ENCODE assay signal across 31 cellular contexts in genomic region chr4:7559741-7560376, GRCh38.
DNase-seq lines count a peak whose midpoint lies in the region; ATAC-seq and TF ChIP-seq lines count a peak whose summit lies in the region.
"Had no signal": no experiment of that assay in that cellular context is flagged by ENCODE, and none has a peak within 500 bp of the region (broad histone marks: within the 10 kb centered on the region; RNA-seq: fewer than 3 reads in every experiment).

No MANE protein-coding gene starts in this region.

- H4K12ac ChIP-seq in trophoblast cell (ENCODE audit: low read depth, low read length), result no peak overlapping the region

- no CpG with 5 or more reads among the region's 16 CpGs for WGBS in trophoblast cell (ENCODE audit: extremely low coverage, insufficient coverage, insufficient read length)

- no peak overlapping the region for H2AK5ac ChIP-seq in trophoblast cell (ENCODE audit: low read length)

- no peak overlapping the region for H3K23ac ChIP-seq in trophoblast cell (ENCODE audit: low read length)

- DNase-seq in DMS153 treated with DMSO at 0.1 percent for 48 hours (lab: John Stamatoyannopoulos, UW; ENCODE audit: unreplicated experiment) (peak; percentile 7), NCI-H146 (lab: John Stamatoyannopoulos, UW) (peak; percentile 43), NCI-H748 treated with DMSO at 0.1 percent for 48 hours (lab: John Stamatoyannopoulos, UW) (peak; percentile 65), T-cell (no peak), activated gamma-delta T cell treated with Interleukin-2 at 50 U/mL for 16 hours (no peak), trophoblast cell (no peak)
- DNase-seq: ACHN; activated CD4-positive, alpha-beta memory T cell treated with anti-CD3 and anti-CD28 coated beads for 36 hours; activated CD4-positive, CD25-positive, alpha-beta regulatory T cell treated with anti-CD3 and anti-CD28 coated beads, Interleukin-2, amount 50 U/mL, for 72 hours; activated CD8-positive, alpha-beta memory T cell treated with anti-CD3 and anti-CD28 coated beads, Interleukin-2, amount 50 U/mL, for 48 hours; BE2C; colonic mucosa; DMS79; effector memory CD4-positive, alpha-beta T cell; GDM1; glutamatergic neuron; KBM-7; kidney; MG63; mucosa of descending colon; NCI-H1694 treated with DMSO at 0.1 percent for 48 hours; NCI-H524 treated with DMSO at 0.1 percent for 48 hours; SJCRH30; stimulated activated CD4-positive, alpha-beta T cell treated with anti-CD3 and anti-CD28 coated beads, Interleukin-2, amount 100 ng/mL, for 24 hours; T-helper 1 cell had no signal

- no peak overlapping the region for H3K4ac ChIP-seq in trophoblast cell (ENCODE audit: low read depth, low read length)

- no peak for TF ChIP-seq CTCF in neural cell (IDR thresholded peaks at IDR 0.05; ENCODE audit: poor library complexity, severe bottlenecking)

- H3K79me2 ChIP-seq in neural cell (replicated peaks; ENCODE audit: insufficient read depth, low read length) (no peaks in the 10 kb centered on the region), trophoblast cell (ENCODE audit: control insufficient read depth, insufficient read depth, low read length, poor library complexity) (no peaks in the 10 kb centered on the region)

- H2BK5ac ChIP-seq in trophoblast cell (ENCODE audit: low read depth, low read length, poor library complexity), result no peak overlapping the region

- H4K91ac ChIP-seq in trophoblast cell (ENCODE audit: low read depth, low read length), result no peak overlapping the region

- H3K27ac ChIP-seq in neural cell (ENCODE audit: low read length) (no peak overlapping the region), trophoblast cell (ENCODE audit: low read depth, low read length) (no peak overlapping the region)
- H3K27ac ChIP-seq: colonic mucosa, SJCRH30, tibial nerve had no signal

- CTCF ChIA-PET in T-cell (lab: Charles Lee), result no interaction called here

- H3K27me3 ChIP-seq in neural cell (ENCODE audit: insufficient read depth, low read depth, low read length) (no peaks in the 10 kb centered on the region), trophoblast cell (ENCODE audit: insufficient read depth, low read length) (no peaks in the 10 kb centered on the region)
- H3K27me3 ChIP-seq: BE2C, colonic mucosa, MG63, SJCRH30, tibial nerve had no signal

- H3K36me3 ChIP-seq in neural cell (ENCODE audit: insufficient read depth, low read length) (no peaks in the 10 kb centered on the region), trophoblast cell (ENCODE audit: control insufficient read depth in 1 of 2, insufficient read depth in 2 of 2, low read length in 2 of 2) (no peaks in the 10 kb centered on the region)
- H3K36me3 ChIP-seq: BE2C, colonic mucosa, HAP-1, MG63, SJCRH30, tibial nerve had no signal

- H3K4me3 Mint-ChIP-seq in T-cell, result no peak overlapping the region
- H3K4me3 Mint-ChIP-seq: activated CD4-positive, alpha-beta memory T cell treated with anti-CD3 and anti-CD28 coated beads for 36 hours; nephron had no signal

- no peaks in the 10 kb centered on the region for H3K4me1 Mint-ChIP-seq in T-cell
- H3K4me1 Mint-ChIP-seq: nephron had no signal

- no peak overlapping the region for H3K4me3 ChIP-seq in neural cell (ENCODE audit: low read length)
- no peak overlapping the region for H3K4me3 ChIP-seq in trophoblast cell (ENCODE audit: low read depth, low read length)
- H3K4me3 ChIP-seq: colonic mucosa, HAP-1, lung, MG63, mucosa of descending colon, SJCRH30, tibial nerve had no signal

- H4K8ac ChIP-seq in trophoblast cell (ENCODE audit: low read depth, low read length), result no peak overlapping the region

- H3K36me3 Mint-ChIP-seq in T-cell, result no peaks in the 10 kb centered on the region
- H3K36me3 Mint-ChIP-seq: activated CD4-positive, alpha-beta memory T cell treated with anti-CD3 and anti-CD28 coated beads for 36 hours had no signal

- H3K9me3 ChIP-seq in neural cell (ENCODE audit: low read length) (no peaks in the 10 kb centered on the region), trophoblast cell (ENCODE audit: insufficient read depth, low read depth, low read length) (peaks cover 30% of the 10 kb centered on the region)
- H3K9me3 ChIP-seq: BE2C, colonic mucosa, HAP-1, MG63, mucosa of descending colon, SJCRH30 had no signal

- no peak for TF ChIP-seq EP300 in neural cell (conservative IDR thresholded peaks at IDR 0.05; ENCODE audit: poor library complexity, severe bottlenecking)

- H3K27ac Mint-ChIP-seq in T-cell, result no peak overlapping the region
- H3K27ac Mint-ChIP-seq: activated CD4-positive, alpha-beta memory T cell treated with anti-CD3 and anti-CD28 coated beads for 36 hours; activated naive CD4-positive, alpha-beta T cell treated with anti-CD3 and anti-CD28 coated beads, Interleukin-2, amount 50 U/mL, for 72 hours; nephron had no signal

- H3K14ac ChIP-seq in trophoblast cell (ENCODE audit: low read length), result no peak overlapping the region

- H2BK12ac ChIP-seq in trophoblast cell (ENCODE audit: low read length), result no peak overlapping the region

- ATAC-seq in T-cell (replicated peaks in 1 of 4), result no peak
- ATAC-seq: activated naive CD4-positive, alpha-beta T cell treated with anti-CD3 and anti-CD28 coated beads, Interleukin-2, amount 50 U/mL, for 72 hours; mucosa of descending colon had no signal

- no peaks in the 10 kb centered on the region for H3K9me2 ChIP-seq in neural cell (ENCODE audit: insufficient read depth, low read length)

- H4K20me1 ChIP-seq in neural cell (ENCODE audit: insufficient read depth), result no peaks in the 10 kb centered on the region

- no peaks in the 10 kb centered on the region for H3K79me1 ChIP-seq in trophoblast cell (ENCODE audit: low read length)

- TF ChIP-seq RAD21 in neural cell (conservative IDR thresholded peaks at IDR 0.05), result no peak

- H3K4me2 ChIP-seq in neural cell (ENCODE audit: low read length) (no peak overlapping the region), trophoblast cell (ENCODE audit: low read length) (no peak overlapping the region)

- H3K27me3 Mint-ChIP-seq in T-cell, result no peaks in the 10 kb centered on the region
- H3K27me3 Mint-ChIP-seq: activated CD4-positive, alpha-beta memory T cell treated with anti-CD3 and anti-CD28 coated beads for 36 hours had no signal

- peaks cover 11 to 16% (median 14%) of the 10 kb centered on the region in 3 donors for H3K9me3 Mint-ChIP-seq in T-cell

- no peaks in the 10 kb centered on the region for H3F3A ChIP-seq in neural cell (ENCODE audit: insufficient read depth, low read length, poor library complexity, severe bottlenecking)

- no peak overlapping the region for H3K18ac ChIP-seq in trophoblast cell (ENCODE audit: low read length)

- POLR2A ChIA-PET in T-cell (lab: Charles Lee), result no interaction called here

- no peak overlapping the region for H2AFZ ChIP-seq in neural cell (ENCODE audit: low read depth, low read length)
- H2AFZ ChIP-seq in trophoblast cell (ENCODE audit: insufficient read depth, low read length, poor library complexity), result no peak overlapping the region

- no peak overlapping the region for H2BK120ac ChIP-seq in trophoblast cell (ENCODE audit: insufficient read depth, low read length, poor library complexity)

- H3K9ac ChIP-seq in neural cell (ENCODE audit: low read length) (no peak overlapping the region), trophoblast cell (ENCODE audit: low read length) (no peak overlapping the region)

- no peaks in the 10 kb centered on the region for H3K4me1 ChIP-seq in trophoblast cell (ENCODE audit: control insufficient read depth in 1 of 2, insufficient read depth in 2 of 2, low read length in 2 of 2)
- H3K4me1 ChIP-seq: BE2C, colonic mucosa, HAP-1, SJCRH30 had no signal

TF ChIP-seq in neural cell, 6 proteins besides CTCF, POLR2A, EP300 and RAD21:
- TF ChIP-seq REST (IDR thresholded peaks at IDR 0.05; ENCODE audit: borderline replicate concordance) (peak; percentile 76), MXI1 (conservative IDR thresholded peaks at IDR 0.05; ENCODE audit: poor library complexity, severe bottlenecking) (no peak), POLR2AphosphoS5 (IDR thresholded peaks at IDR 0.05) (peak; percentile 17)

Comparison
In these comparisons a context has a peak if more than half of its experiments do, and no peak if none do; other contexts are left out.
1. DNase-seq: peak in DMS153 treated with DMSO at 0.1 percent for 48 hours (single experiment), NCI-H146 (single experiment) and NCI-H748 treated with DMSO at 0.1 percent for 48 hours (single experiment); none in T-cell (0 of 34), activated gamma-delta T cell treated with Interleukin-2 at 50 U/mL for 16 hours (single experiment) and trophoblast cell (0 of 2).